9 cellular contexts compared by ENCODE assay signal in the genomic region with DNA sequence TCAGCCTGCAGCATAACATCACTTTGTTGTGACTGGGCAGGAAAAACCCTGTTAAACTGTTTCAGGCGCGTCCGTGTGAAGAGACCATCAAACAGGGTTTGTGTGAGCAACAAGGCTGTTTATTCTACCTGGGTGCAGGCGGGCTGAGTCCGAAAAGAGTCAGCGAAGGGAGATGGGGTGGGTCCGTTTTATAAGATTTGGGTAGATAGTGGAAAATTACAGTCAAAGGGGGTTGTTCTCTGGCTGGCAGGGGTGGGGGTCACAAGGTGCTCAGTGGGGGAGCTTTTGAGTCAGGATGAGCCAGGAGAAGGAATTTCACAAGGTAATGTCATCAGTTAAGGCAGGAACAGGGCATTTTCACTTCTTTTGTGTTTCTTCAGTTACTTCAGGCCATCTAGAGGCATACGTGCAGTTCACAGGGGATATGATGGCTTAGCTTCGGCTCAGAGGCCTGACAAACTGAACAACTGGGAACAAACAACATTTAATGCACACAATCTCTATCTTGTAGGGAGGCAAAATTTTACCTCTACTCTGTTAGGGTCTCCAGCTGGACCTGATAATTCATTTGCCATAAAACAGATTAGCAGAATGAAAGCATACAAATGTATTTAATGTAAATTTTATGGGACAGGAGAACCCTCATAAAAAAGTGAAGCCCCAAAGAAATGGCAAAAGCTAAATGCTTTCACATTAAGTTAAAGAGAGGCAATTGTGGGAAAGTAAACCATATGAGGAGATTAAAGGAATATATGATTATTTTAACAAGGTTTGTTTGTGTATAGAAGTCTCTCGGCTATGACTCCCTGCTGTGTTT. TPM values are rescaled to one million over a fixed set of nuclear protein-coding genes. Genes with fewer than 3 reads are reported as not detected.
A peak's percentile ranks its signal among the peaks of the same experiment; 100 is the strongest.
DNase-seq lines count a peak whose midpoint lies in the region; ATAC-seq lines count a peak whose summit lies in the region.
"Had no signal": no experiment of that assay in that cellular context is flagged by ENCODE, and none has a peak within 500 bp of the region (broad histone marks: within the 10 kb centered on the region; RNA-seq: fewer than 3 reads in every experiment).

No MANE protein-coding gene starts in this region.

- DNase-seq in Daoy (ENCODE audit: low read depth) (peak; percentile 63), AG20443 (ENCODE audit: low spot score) (no peak), NCI-H524 (lab: John Stamatoyannopoulos, UW) (no peak), cortex of kidney (lab: John Stamatoyannopoulos, UW) (no peak)
- DNase-seq in natural killer cell treated with Interleukin-12 subunit alpha and Interleukin-12 subunit beta and Interleukin-15 and Interleukin-18, amount 100 ng/mL, for 72 hours (ENCODE audit: low spot score): no peak
- DNase-seq: NCI-H510A had no signal

- H3K9me3 ChIP-seq in KOPT-K1 (ENCODE audit: insufficient read depth, low read length, poor library complexity, severe bottlenecking): no peaks in the 10 kb centered on the region

- no peak for ATAC-seq in activated T-helper 17 cell treated with anti-CD3 and anti-CD28 coated beads, Interleukin-2, amount 50 U/mL, for 72 hours (replicated peaks)
- ATAC-seq in natural killer cell treated with Interleukin-12 subunit alpha and Interleukin-12 subunit beta and Interleukin-15 and Interleukin-18, amount 100 ng/mL, for 72 hours: no peak
- ATAC-seq: activated CD4-positive, CD25-positive, alpha-beta regulatory T cell treated with anti-CD3 and anti-CD28 coated beads, Interleukin-2, amount 50 U/mL, for 24 hours had no signal

- peak overlapping the region; percentile 99 for H3K27ac ChIP-seq in KOPT-K1 (ENCODE audit: low read depth, low read length, poor library complexity, severe bottlenecking)

- no peaks in the 10 kb centered on the region for H3K9me3 Mint-ChIP-seq in activated T-helper 17 cell treated with anti-CD3 and anti-CD28 coated beads, Interleukin-2, amount 50 U/mL, for 72 hours
- H3K9me3 Mint-ChIP-seq in natural killer cell treated with Interleukin-12 subunit alpha and Interleukin-12 subunit beta and Interleukin-15 and Interleukin-18, amount 100 ng/mL, for 72 hours: no peaks in the 10 kb centered on the region

- peaks cover 32% of the 10 kb centered on the region for H3K36me3 Mint-ChIP-seq in activated T-helper 17 cell treated with anti-CD3 and anti-CD28 coated beads, Interleukin-2, amount 50 U/mL, for 72 hours (ENCODE audit: low read depth)
- no peaks in the 10 kb centered on the region for H3K36me3 Mint-ChIP-seq in natural killer cell treated with Interleukin-12 subunit alpha and Interleukin-12 subunit beta and Interleukin-15 and Interleukin-18, amount 100 ng/mL, for 72 hours

- H3K4me1 Mint-ChIP-seq in activated T-helper 17 cell treated with anti-CD3 and anti-CD28 coated beads, Interleukin-2, amount 50 U/mL, for 72 hours: peaks cover 25% of the 10 kb centered on the region
- H3K4me1 Mint-ChIP-seq in natural killer cell treated with Interleukin-12 subunit alpha and Interleukin-12 subunit beta and Interleukin-15 and Interleukin-18, amount 100 ng/mL, for 72 hours (ENCODE audit: low read depth in 2 of 2): peaks cover 62 to 72% of the 10 kb centered on the region in 2 donors

- no peaks in the 10 kb centered on the region for H3K27me3 Mint-ChIP-seq in activated T-helper 17 cell treated with anti-CD3 and anti-CD28 coated beads, Interleukin-2, amount 50 U/mL, for 72 hours
- no peaks in the 10 kb centered on the region for H3K27me3 Mint-ChIP-seq in natural killer cell treated with Interleukin-12 subunit alpha and Interleukin-12 subunit beta and Interleukin-15 and Interleukin-18, amount 100 ng/mL, for 72 hours

- H3K4me3 Mint-ChIP-seq in activated T-helper 17 cell treated with anti-CD3 and anti-CD28 coated beads, Interleukin-2, amount 50 U/mL, for 72 hours: peak overlapping the region; percentile 96
- peak overlapping the region; percentile 24 for H3K4me3 Mint-ChIP-seq in natural killer cell treated with Interleukin-12 subunit alpha and Interleukin-12 subunit beta and Interleukin-15 and Interleukin-18, amount 100 ng/mL, for 72 hours

- peak overlapping the region; percentile 22 for H3K27ac Mint-ChIP-seq in activated T-helper 17 cell treated with anti-CD3 and anti-CD28 coated beads, Interleukin-2, amount 50 U/mL, for 72 hours
- peak overlapping the region; percentile 90 to 99 for H3K27ac Mint-ChIP-seq in natural killer cell treated with Interleukin-12 subunit alpha and Interleukin-12 subunit beta and Interleukin-15 and Interleukin-18, amount 100 ng/mL, for 72 hours

- no peaks in the 10 kb centered on the region for H3K36me3 ChIP-seq in KOPT-K1 (ENCODE audit: insufficient read depth, low read length)

RNA-seq across cellular contexts. Expression of a gene that starts 58.3 kb away (rescaled TPM):
- 1.5 and 2.0 TPM in 2 replicates for total RNA-seq in Daoy (2014; rRNA removed; shearing (Covaris generic))
- total RNA-seq in activated T-helper 17 cell treated with anti-CD3 and anti-CD28 coated beads, Interleukin-2, amount 50 U/mL, for 72 hours: 1 to 10 TPM; 1.7 to 2.1 TPM
- 1 to 10 TPM in 1 of 2 donors, under 1 TPM in 1; 0.62 to 1.5 TPM for total RNA-seq in natural killer cell treated with Interleukin-12 subunit alpha and Interleukin-12 subunit beta and Interleukin-15 and Interleukin-18, amount 100 ng/mL, for 72 hours
